In genomic region chr2:235133837-235134236, GRCh38 we compare ENCODE assay signal across 29 cellular contexts.
"Had no signal": no experiment of that assay in that cellular context is flagged by ENCODE, and none has a peak within 500 bp of the region (broad histone marks: within the 10 kb centered on the region; RNA-seq: fewer than 3 reads in every experiment).

No MANE protein-coding gene starts in this region.

- H3K9me3 Mint-ChIP-seq: natural killer cell treated with Interleukin-12 subunit alpha and Interleukin-12 subunit beta and Interleukin-15 and Interleukin-18, amount 100 ng/mL, for 72 hours; stimulated activated effector memory CD8-positive, alpha-beta T cell treated with anti-CD3 and anti-CD28 coated beads, Interleukin-12 subunit alpha, Interleukin-12 subunit beta, amount 100 ng/mL, for 72 hours; stimulated activated naive B cell treated with anti-CD40 and anti-IgM and Interleukin-4, amounts not matched to agents 10 μg/mL and 1 μg/mL and 100 μg/mL, for 72 hours; stimulated activated naive CD8-positive, alpha-beta T cell treated with anti-CD3 and anti-CD28 coated beads, Interleukin-15, Interleukin-2, amounts not matched to agents 100 ng/mL and 50 ng/mL, for 24 hours had no signal

- H3K4me1 Mint-ChIP-seq: stimulated activated effector memory CD8-positive, alpha-beta T cell treated with anti-CD3 and anti-CD28 coated beads, Interleukin-12 subunit alpha, Interleukin-12 subunit beta, amount 100 ng/mL, for 72 hours had no signal

- H3K9me3 ChIP-seq: neutrophil, ovary, psoas muscle, right lobe of liver, stomach, thoracic aorta, thyroid gland, tibial nerve, upper lobe of left lung, vagina had no signal

- DNase-seq: nephron progenitor cell; nucleus accumbens; ovary; posterior cingulate gyrus; psoas muscle; right cardiac atrium; right lobe of liver; sigmoid colon; small intestine; stimulated activated CD4-positive, alpha-beta T cell treated with anti-CD3 and anti-CD28 coated beads, Interleukin-15, amount 100 ng/mL, for 24 hours; stimulated activated CD4-positive, alpha-beta T cell treated with anti-CD3 and anti-CD28 coated beads, Interleukin-2, amount 100 ng/mL, for 24 hours; stimulated activated CD4-positive, alpha-beta T cell treated with anti-CD3 and anti-CD28 coated beads, Interleukin-2, amount 100 ng/mL, for 48 hours; stimulated activated CD4-positive, alpha-beta T cell treated with anti-CD3 and anti-CD28 coated beads, Interleukin-4, amount 100 ng/mL, for 24 hours; stimulated activated naive B cell treated with anti-CD40 and anti-IgM and Interleukin-4, amounts not matched to agents 10 μg/mL and 1 μg/mL and 100 μg/mL, for 72 hours; stimulated activated naive CD4-positive, alpha-beta T cell treated with Interleukin-2 at 50 U/mL for 16 hours; stomach; thyroid gland; trophoblast cell; upper lobe of left lung had no signal

- H3K4me1 ChIP-seq: parathyroid adenoma, psoas muscle, right lobe of liver, thyroid gland, vagina had no signal

- H3K36me3 Mint-ChIP-seq: natural killer cell treated with Interleukin-12 subunit alpha and Interleukin-12 subunit beta and Interleukin-15 and Interleukin-18, amount 100 ng/mL, for 72 hours; stimulated activated effector memory CD8-positive, alpha-beta T cell treated with anti-CD3 and anti-CD28 coated beads, Interleukin-12 subunit alpha, Interleukin-12 subunit beta, amount 100 ng/mL, for 72 hours; stimulated activated naive B cell treated with anti-CD40 and anti-IgM and Interleukin-4, amounts not matched to agents 10 μg/mL and 1 μg/mL and 100 μg/mL, for 72 hours had no signal

- H3K4me3 Mint-ChIP-seq: natural killer cell treated with Interleukin-12 subunit alpha and Interleukin-12 subunit beta and Interleukin-15 and Interleukin-18, amount 100 ng/mL, for 72 hours; nephron progenitor cell; neural crest cell; stimulated activated effector memory CD8-positive, alpha-beta T cell treated with anti-CD3 and anti-CD28 coated beads, Interleukin-12 subunit alpha, Interleukin-12 subunit beta, amount 100 ng/mL, for 72 hours; stimulated activated naive B cell treated with anti-CD40 and anti-IgM and Interleukin-4, amounts not matched to agents 10 μg/mL and 1 μg/mL and 100 μg/mL, for 72 hours; stimulated activated naive CD8-positive, alpha-beta T cell treated with anti-CD3 and anti-CD28 coated beads, Interleukin-15, Interleukin-2, amounts not matched to agents 100 ng/mL and 50 ng/mL, for 24 hours had no signal

- H3K27ac Mint-ChIP-seq: natural killer cell treated with Interleukin-12 subunit alpha and Interleukin-12 subunit beta and Interleukin-15 and Interleukin-18, amount 100 ng/mL, for 72 hours; nephron progenitor cell; progenitor cell of endocrine pancreas; stimulated activated effector memory CD8-positive, alpha-beta T cell treated with anti-CD3 and anti-CD28 coated beads, Interleukin-12 subunit alpha, Interleukin-12 subunit beta, amount 100 ng/mL, for 72 hours; stimulated activated naive B cell treated with anti-CD40 and anti-IgM and Interleukin-4, amounts not matched to agents 10 μg/mL and 1 μg/mL and 100 μg/mL, for 72 hours; stimulated activated naive CD8-positive, alpha-beta T cell treated with anti-CD3 and anti-CD28 coated beads, Interleukin-15, Interleukin-2, amounts not matched to agents 100 ng/mL and 50 ng/mL, for 24 hours had no signal

- H3K27ac ChIP-seq: neutrophil, ovary, parathyroid adenoma, psoas muscle, right lobe of liver, sigmoid colon, stomach, thoracic aorta, thyroid gland, tibial nerve, upper lobe of left lung, vagina had no signal

- H3K36me3 ChIP-seq: neutrophil, ovary, right lobe of liver, sigmoid colon, stomach, thoracic aorta, thyroid gland, tibial nerve, upper lobe of left lung, vagina had no signal

- H3K4me3 ChIP-seq: ovary, psoas muscle, right lobe of liver, sigmoid colon, stomach, thoracic aorta, thyroid gland, tibial nerve, upper lobe of left lung, vagina had no signal

- ATAC-seq: psoas muscle; right cardiac atrium; right lobe of liver; stimulated activated effector memory CD8-positive, alpha-beta T cell treated with anti-CD3 and anti-CD28 coated beads, Interleukin-12 subunit alpha, Interleukin-12 subunit beta, amount 100 ng/mL, for 72 hours; stimulated activated naive B cell treated with anti-CD40 and anti-IgM and Interleukin-4, amounts not matched to agents 10 μg/mL and 1 μg/mL and 100 μg/mL, for 72 hours had no signal
